ENCODE assay signal across 1 cellular context in the genomic region with DNA sequence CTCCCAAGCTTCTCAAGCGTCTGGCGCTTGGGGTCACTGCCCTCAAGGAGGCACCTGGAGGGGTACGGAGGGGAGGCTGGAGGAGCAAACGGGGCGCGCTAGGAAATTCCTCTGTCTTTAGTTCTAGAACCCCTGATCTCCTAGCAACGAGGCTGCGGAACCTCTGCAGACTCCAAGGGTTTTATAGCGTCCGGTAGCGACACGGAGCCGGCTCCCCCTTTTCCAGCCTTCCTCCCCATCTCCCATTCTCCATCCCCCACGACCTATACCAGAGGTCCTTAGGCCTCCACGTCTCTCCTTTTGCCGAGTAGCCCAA.
TF ChIP-seq lines count a peak whose summit lies in the region.

No MANE protein-coding gene starts in this region.

TF ChIP-seq in K562, 482 proteins besides CTCF, POLR2A, EP300 and RAD21 (continues in another document):
- TF ChIP-seq EWSR1 (IDR thresholded peaks at IDR 0.05; ENCODE audit: borderline replicate concordance, low read depth, partially characterized antibody) (no peak), ZNF57 (CRISPR knock-in tag; IDR thresholded peaks at IDR 0.05) (no peak), ESRRA (IDR thresholded peaks at IDR 0.05; ENCODE audit: borderline replicate concordance, low read depth) (0 out of 2 replicates have a peak, but pooled peaks have one; percentile 1), CBFA2T2 (conservative IDR thresholded peaks at IDR 0.05) (no peak), TAF7 (tag; IDR thresholded peaks at IDR 0.05) (no peak), FOS (IDR thresholded peaks at IDR 0.05; ENCODE audit: extremely low read depth, insufficient read length) (no peak), ZBTB1 (CRISPR knock-in tag; IDR thresholded peaks at IDR 0.05; ENCODE audit: borderline replicate concordance, low read depth) (no peak), NFYB (IDR thresholded peaks at IDR 0.05; ENCODE audit: extremely low read depth, insufficient read length) (no peak), CSDE1 (IDR thresholded peaks at IDR 0.05) (no peak), GTF2A2 (tag; IDR thresholded peaks at IDR 0.05) (no peak), ZBTB7A (IDR thresholded peaks at IDR 0.05; ENCODE audit: borderline replicate concordance, control insufficient read depth, low read depth, low read length) (peak; percentile 57; the same call in 1 of the 2 replicates), ZNF431 (CRISPR knock-in tag; IDR thresholded peaks at IDR 0.05) (no peak), BHLHE40 (IDR thresholded peaks at IDR 0.05; ENCODE audit: low read length) (no peak), HIVEP1 (CRISPR knock-in tag; IDR thresholded peaks at IDR 0.05) (no peak), ESRRB (CRISPR knock-in tag; IDR thresholded peaks at IDR 0.05; ENCODE audit: borderline replicate concordance) (no peak), FOSL1 (tag; conservative IDR thresholded peaks at IDR 0.05) (no peak), TCF7 (IDR thresholded peaks at IDR 0.05; ENCODE audit: borderline replicate concordance) (no peak), ADNP (tag; IDR thresholded peaks at IDR 0.05) (no peak), HDAC3 (IDR thresholded peaks at IDR 0.05; ENCODE audit: borderline replicate concordance, partially characterized antibody) (no peak), ZFP1 (CRISPR knock-in tag; IDR thresholded peaks at IDR 0.05) (no peak), NCOA4 (IDR thresholded peaks at IDR 0.05; ENCODE audit: partially characterized antibody) (no peak), HDGF (IDR thresholded peaks at IDR 0.05) (peak; percentile 40; the same call in 1 of the 2 replicates), ZNF282 (CRISPR knock-in tag; IDR thresholded peaks at IDR 0.05) (no peak), HMG20B (CRISPR knock-in tag; IDR thresholded peaks at IDR 0.05) (no peak), CHCHD3 (CRISPR knock-in tag; IDR thresholded peaks at IDR 0.05) (no peak), HSF4 (CRISPR knock-in tag; IDR thresholded peaks at IDR 0.05; ENCODE audit: borderline replicate concordance) (no peak)
- TF ChIP-seq, protein P1, sequence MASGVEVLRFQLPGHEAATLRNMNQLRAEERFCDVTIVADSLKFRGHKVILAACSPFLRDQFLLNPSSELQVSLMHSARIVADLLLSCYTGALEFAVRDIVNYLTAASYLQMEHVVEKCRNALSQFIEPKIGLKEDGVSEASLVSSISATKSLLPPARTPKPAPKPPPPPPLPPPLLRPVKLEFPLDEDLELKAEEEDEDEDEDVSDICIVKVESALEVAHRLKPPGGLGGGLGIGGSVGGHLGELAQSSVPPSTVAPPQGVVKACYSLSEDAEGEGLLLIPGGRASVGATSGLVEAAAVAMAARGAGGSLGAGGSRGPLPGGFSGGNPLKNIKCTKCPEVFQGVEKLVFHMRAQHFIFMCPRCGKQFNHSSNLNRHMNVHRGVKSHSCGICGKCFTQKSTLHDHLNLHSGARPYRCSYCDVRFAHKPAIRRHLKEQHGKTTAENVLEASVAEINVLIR (CRISPR knock-in tag; IDR thresholded peaks at IDR 0.05) = no peak
- TF ChIP-seq, protein P2, sequence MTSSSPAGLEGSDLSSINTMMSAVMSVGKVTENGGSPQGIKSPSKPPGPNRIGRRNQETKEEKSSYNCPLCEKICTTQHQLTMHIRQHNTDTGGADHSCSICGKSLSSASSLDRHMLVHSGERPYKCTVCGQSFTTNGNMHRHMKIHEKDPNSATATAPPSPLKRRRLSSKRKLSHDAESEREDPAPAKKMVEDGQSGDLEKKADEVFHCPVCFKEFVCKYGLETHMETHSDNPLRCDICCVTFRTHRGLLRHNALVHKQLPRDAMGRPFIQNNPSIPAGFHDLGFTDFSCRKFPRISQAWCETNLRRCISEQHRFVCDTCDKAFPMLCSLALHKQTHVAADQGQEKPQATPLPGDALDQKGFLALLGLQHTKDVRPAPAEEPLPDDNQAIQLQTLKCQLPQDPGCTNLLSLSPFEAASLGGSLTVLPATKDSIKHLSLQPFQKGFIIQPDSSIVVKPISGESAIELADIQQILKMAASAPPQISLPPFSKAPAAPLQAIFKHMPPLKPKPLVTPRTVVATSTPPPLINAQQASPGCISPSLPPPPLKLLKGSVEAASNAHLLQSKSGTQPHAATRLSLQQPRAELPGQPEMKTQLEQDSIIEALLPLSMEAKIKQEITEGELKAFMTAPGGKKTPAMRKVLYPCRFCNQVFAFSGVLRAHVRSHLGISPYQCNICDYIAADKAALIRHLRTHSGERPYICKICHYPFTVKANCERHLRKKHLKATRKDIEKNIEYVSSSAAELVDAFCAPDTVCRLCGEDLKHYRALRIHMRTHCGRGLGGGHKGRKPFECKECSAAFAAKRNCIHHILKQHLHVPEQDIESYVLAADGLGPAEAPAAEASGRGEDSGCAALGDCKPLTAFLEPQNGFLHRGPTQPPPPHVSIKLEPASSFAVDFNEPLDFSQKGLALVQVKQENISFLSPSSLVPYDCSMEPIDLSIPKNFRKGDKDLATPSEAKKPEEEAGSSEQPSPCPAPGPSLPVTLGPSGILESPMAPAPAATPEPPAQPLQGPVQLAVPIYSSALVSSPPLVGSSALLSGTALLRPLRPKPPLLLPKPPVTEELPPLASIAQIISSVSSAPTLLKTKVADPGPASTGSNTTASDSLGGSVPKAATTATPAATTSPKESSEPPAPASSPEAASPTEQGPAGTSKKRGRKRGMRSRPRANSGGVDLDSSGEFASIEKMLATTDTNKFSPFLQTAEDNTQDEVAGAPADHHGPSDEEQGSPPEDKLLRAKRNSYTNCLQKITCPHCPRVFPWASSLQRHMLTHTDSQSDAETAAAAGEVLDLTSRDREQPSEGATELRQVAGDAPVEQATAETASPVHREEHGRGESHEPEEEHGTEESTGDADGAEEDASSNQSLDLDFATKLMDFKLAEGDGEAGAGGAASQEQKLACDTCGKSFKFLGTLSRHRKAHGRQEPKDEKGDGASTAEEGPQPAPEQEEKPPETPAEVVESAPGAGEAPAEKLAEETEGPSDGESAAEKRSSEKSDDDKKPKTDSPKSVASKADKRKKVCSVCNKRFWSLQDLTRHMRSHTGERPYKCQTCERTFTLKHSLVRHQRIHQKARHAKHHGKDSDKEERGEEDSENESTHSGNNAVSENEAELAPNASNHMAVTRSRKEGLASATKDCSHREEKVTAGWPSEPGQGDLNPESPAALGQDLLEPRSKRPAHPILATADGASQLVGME (CRISPR knock-in tag; IDR thresholded peaks at IDR 0.05) = 0 out of 2 replicates have a peak, but pooled peaks have one; percentile 64
- TF ChIP-seq, protein P3, sequence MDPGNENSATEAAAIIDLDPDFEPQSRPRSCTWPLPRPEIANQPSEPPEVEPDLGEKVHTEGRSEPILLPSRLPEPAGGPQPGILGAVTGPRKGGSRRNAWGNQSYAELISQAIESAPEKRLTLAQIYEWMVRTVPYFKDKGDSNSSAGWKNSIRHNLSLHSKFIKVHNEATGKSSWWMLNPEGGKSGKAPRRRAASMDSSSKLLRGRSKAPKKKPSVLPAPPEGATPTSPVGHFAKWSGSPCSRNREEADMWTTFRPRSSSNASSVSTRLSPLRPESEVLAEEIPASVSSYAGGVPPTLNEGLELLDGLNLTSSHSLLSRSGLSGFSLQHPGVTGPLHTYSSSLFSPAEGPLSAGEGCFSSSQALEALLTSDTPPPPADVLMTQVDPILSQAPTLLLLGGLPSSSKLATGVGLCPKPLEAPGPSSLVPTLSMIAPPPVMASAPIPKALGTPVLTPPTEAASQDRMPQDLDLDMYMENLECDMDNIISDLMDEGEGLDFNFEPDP (CRISPR knock-in tag; IDR thresholded peaks at IDR 0.05) = no peak
- TF ChIP-seq, protein P4, sequence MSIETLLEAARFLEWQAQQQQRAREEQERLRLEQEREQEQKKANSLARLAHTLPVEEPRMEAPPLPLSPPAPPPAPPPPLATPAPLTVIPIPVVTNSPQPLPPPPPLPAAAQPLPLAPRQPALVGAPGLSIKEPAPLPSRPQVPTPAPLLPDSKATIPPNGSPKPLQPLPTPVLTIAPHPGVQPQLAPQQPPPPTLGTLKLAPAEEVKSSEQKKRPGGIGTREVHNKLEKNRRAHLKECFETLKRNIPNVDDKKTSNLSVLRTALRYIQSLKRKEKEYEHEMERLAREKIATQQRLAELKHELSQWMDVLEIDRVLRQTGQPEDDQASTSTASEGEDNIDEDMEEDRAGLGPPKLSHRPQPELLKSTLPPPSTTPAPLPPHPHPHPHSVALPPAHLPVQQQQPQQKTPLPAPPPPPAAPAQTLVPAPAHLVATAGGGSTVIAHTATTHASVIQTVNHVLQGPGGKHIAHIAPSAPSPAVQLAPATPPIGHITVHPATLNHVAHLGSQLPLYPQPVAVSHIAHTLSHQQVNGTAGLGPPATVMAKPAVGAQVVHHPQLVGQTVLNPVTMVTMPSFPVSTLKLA (conservative IDR thresholded peaks at IDR 0.05) = no peak
- TF ChIP-seq, protein P5, sequence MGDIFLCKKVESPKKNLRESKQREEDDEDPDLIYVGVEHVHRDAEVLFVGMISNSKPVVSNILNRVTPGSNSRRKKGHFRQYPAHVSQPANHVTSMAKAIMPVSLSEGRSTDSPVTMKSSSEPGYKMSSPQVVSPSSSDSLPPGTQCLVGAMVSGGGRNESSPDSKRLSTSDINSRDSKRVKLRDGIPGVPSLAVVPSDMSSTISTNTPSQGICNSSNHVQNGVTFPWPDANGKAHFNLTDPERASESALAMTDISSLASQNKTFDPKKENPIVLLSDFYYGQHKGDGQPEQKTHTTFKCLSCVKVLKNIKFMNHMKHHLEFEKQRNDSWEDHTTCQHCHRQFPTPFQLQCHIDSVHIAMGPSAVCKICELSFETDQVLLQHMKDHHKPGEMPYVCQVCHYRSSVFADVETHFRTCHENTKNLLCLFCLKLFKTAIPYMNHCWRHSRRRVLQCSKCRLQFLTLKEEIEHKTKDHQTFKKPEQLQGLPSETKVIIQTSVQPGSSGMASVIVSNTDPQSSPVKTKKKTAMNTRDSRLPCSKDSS (IDR thresholded peaks at IDR 0.05; ENCODE audit: low read depth, partially characterized antibody) = no peak
- TF ChIP-seq, protein P6, sequence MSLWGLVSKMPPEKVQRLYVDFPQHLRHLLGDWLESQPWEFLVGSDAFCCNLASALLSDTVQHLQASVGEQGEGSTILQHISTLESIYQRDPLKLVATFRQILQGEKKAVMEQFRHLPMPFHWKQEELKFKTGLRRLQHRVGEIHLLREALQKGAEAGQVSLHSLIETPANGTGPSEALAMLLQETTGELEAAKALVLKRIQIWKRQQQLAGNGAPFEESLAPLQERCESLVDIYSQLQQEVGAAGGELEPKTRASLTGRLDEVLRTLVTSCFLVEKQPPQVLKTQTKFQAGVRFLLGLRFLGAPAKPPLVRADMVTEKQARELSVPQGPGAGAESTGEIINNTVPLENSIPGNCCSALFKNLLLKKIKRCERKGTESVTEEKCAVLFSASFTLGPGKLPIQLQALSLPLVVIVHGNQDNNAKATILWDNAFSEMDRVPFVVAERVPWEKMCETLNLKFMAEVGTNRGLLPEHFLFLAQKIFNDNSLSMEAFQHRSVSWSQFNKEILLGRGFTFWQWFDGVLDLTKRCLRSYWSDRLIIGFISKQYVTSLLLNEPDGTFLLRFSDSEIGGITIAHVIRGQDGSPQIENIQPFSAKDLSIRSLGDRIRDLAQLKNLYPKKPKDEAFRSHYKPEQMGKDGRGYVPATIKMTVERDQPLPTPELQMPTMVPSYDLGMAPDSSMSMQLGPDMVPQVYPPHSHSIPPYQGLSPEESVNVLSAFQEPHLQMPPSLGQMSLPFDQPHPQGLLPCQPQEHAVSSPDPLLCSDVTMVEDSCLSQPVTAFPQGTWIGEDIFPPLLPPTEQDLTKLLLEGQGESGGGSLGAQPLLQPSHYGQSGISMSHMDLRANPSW (CRISPR knock-in tag; IDR thresholded peaks at IDR 0.05) = no peak
- TF ChIP-seq, protein P7, sequence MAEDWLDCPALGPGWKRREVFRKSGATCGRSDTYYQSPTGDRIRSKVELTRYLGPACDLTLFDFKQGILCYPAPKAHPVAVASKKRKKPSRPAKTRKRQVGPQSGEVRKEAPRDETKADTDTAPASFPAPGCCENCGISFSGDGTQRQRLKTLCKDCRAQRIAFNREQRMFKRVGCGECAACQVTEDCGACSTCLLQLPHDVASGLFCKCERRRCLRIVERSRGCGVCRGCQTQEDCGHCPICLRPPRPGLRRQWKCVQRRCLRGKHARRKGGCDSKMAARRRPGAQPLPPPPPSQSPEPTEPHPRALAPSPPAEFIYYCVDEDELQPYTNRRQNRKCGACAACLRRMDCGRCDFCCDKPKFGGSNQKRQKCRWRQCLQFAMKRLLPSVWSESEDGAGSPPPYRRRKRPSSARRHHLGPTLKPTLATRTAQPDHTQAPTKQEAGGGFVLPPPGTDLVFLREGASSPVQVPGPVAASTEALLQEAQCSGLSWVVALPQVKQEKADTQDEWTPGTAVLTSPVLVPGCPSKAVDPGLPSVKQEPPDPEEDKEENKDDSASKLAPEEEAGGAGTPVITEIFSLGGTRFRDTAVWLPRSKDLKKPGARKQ (CRISPR knock-in tag; IDR thresholded peaks at IDR 0.05) = no peak
- TF ChIP-seq, protein P8, sequence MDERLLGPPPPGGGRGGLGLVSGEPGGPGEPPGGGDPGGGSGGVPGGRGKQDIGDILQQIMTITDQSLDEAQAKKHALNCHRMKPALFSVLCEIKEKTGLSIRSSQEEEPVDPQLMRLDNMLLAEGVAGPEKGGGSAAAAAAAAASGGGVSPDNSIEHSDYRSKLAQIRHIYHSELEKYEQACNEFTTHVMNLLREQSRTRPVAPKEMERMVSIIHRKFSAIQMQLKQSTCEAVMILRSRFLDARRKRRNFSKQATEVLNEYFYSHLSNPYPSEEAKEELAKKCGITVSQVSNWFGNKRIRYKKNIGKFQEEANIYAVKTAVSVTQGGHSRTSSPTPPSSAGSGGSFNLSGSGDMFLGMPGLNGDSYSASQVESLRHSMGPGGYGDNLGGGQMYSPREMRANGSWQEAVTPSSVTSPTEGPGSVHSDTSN (CRISPR knock-in tag; IDR thresholded peaks at IDR 0.05; ENCODE audit: low read depth) = no peak
- TF ChIP-seq, protein P8 (tag; conservative IDR thresholded peaks at IDR 0.05; ENCODE audit: low read depth) = no peak
- TF ChIP-seq, protein P9, sequence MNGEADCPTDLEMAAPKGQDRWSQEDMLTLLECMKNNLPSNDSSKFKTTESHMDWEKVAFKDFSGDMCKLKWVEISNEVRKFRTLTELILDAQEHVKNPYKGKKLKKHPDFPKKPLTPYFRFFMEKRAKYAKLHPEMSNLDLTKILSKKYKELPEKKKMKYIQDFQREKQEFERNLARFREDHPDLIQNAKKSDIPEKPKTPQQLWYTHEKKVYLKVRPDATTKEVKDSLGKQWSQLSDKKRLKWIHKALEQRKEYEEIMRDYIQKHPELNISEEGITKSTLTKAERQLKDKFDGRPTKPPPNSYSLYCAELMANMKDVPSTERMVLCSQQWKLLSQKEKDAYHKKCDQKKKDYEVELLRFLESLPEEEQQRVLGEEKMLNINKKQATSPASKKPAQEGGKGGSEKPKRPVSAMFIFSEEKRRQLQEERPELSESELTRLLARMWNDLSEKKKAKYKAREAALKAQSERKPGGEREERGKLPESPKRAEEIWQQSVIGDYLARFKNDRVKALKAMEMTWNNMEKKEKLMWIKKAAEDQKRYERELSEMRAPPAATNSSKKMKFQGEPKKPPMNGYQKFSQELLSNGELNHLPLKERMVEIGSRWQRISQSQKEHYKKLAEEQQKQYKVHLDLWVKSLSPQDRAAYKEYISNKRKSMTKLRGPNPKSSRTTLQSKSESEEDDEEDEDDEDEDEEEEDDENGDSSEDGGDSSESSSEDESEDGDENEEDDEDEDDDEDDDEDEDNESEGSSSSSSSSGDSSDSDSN (IDR thresholded peaks at IDR 0.05; ENCODE audit: borderline replicate concordance in 1 of 2, low read depth in 2 of 2, low read length in 2 of 2) = no peak
